ENCODE assay signal across 10 cellular contexts in the genomic region with DNA sequence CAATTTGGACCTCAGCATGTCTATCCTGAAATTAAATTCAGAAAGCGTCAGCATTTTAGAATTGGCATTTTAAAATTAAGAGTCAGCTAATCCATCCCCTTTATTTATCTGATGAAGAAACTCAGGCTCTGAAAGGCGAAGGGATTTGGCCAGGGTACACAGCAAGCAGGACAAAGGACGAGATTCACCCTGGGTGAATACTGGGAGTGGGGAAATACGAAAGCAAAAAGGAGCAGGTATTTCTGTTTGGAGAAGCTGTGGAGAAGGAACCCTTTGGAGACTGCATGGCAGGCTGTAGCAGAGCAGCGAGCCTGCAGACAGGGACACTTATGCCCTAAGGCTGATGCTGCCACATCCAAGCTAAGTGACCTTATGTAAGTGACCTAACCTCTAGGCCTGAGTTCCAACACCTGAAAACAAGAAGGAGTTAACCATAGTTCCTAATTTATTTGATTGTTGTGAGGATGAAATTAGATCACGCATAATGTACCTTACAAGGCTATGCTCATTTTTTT.
DNase-seq lines count a peak whose midpoint lies in the region; ATAC-seq, FAIRE-seq and TF ChIP-seq lines count a peak whose summit lies in the region.
"Had no signal": no experiment of that assay in that cellular context is flagged by ENCODE, and none has a peak within 500 bp of the region (broad histone marks: within the 10 kb centered on the region; RNA-seq: fewer than 3 reads in every experiment).

No MANE protein-coding gene starts in this region.

- H3K4me1 ChIP-seq in right lobe of liver: peaks cover 0 to 51% (median 8%) of the 10 kb centered on the region in 4 donors

- no peaks in the 10 kb centered on the region for H3K36me3 ChIP-seq in right lobe of liver

- H3K4me3 ChIP-seq in right lobe of liver: peak overlapping the region in 1 of 3 donors; percentile 11

- intact Hi-C loops in Calu3 (cut with micrococcal nuclease; ENCODE audit: unreplicated experiment) (loop anchor here (1.0 to 5.0 kb wide), 4 partner anchors 304 to 762 kb away; no protein-coding TSS in a partner anchor), right lobe of liver (cut with DNase I) (no loop called here)
- intact Hi-C loops in activated CD4-positive, alpha-beta T cell treated with anti-CD3 and anti-CD28 coated beads for 36 hours (cut with DNase I, micrococcal nuclease): loop anchor here in 1 of 2 experiments (1.0 to 2.0 kb wide), 2 partner anchors 484 to 762 kb away; no protein-coding TSS in a partner anchor

- CTCF ChIA-PET in Calu3 (lab: Charles Lee): interaction anchor here (0.5 to 1.4 kb wide), 7 partner anchors 11 to 762 kb away, joined by 3 to 27 read pairs (median 7); no protein-coding TSS in a partner anchor
- CTCF ChIA-PET in activated CD4-positive, alpha-beta T cell treated with anti-CD3 and anti-CD28 coated beads for 36 hours (lab: Charles Lee): interaction anchor here (0.8 to 1.4 kb wide), 9 partner anchors 9 to 768 kb away, joined by 3 to 4 read pairs (median 3); no protein-coding TSS in a partner anchor

- H3K9me3 ChIP-seq in right lobe of liver: no peaks in the 10 kb centered on the region

- FAIRE-seq in H54 (lab: Jason Lieb, UNC): no peak

- H3K27ac ChIP-seq in right lobe of liver: peak overlapping the region in 2 of 3 donors; percentile 13 to 74

- peak overlapping the region; percentile 30 for H3K27ac Mint-ChIP-seq in Calu3 (ENCODE audit: unreplicated experiment)
- H3K27ac Mint-ChIP-seq in activated CD4-positive, alpha-beta T cell treated with anti-CD3 and anti-CD28 coated beads for 36 hours: no peak overlapping the region
- H3K27ac Mint-ChIP-seq: activated CD4-positive, alpha-beta T cell treated with anti-CD3 and anti-CD28 coated beads, Interleukin-2, amount 10 ng/mL, durations not matched to agents 7 days and 5 days had no signal

- H3K4me3 Mint-ChIP-seq in Calu3 (ENCODE audit: low read depth, unreplicated experiment): no peak overlapping the region
- H3K4me3 Mint-ChIP-seq in activated CD4-positive, alpha-beta T cell treated with anti-CD3 and anti-CD28 coated beads for 36 hours: no peak overlapping the region
- H3K4me3 Mint-ChIP-seq: activated CD4-positive, alpha-beta T cell treated with anti-CD3 and anti-CD28 coated beads, Interleukin-2, amount 10 ng/mL, durations not matched to agents 7 days and 5 days had no signal

- POLR2A ChIA-PET in activated CD4-positive, alpha-beta T cell treated with anti-CD3 and anti-CD28 coated beads for 36 hours (lab: Charles Lee): no interaction called here

- no peaks in the 10 kb centered on the region for H3K27me3 ChIP-seq in right lobe of liver

- ATAC-seq in GM21723 (IDR thresholded peaks at IDR 0.05; ENCODE audit: unreplicated experiment): peak; percentile 21
- ATAC-seq in right lobe of liver: peak; percentile 46 to 75 (median 69)
- no peak for ATAC-seq in HG02763 (IDR thresholded peaks at IDR 0.05; ENCODE audit: unreplicated experiment)
- no peak for ATAC-seq in activated CD4-positive, alpha-beta T cell treated with anti-CD3 and anti-CD28 coated beads for 36 hours

- no peaks in the 10 kb centered on the region for H3K9me3 Mint-ChIP-seq in Calu3 (ENCODE audit: low read depth, unreplicated experiment)
- H3K9me3 Mint-ChIP-seq in activated CD4-positive, alpha-beta T cell treated with anti-CD3 and anti-CD28 coated beads for 36 hours (ENCODE audit: low read depth): no peaks in the 10 kb centered on the region
- H3K9me3 Mint-ChIP-seq: activated CD4-positive, alpha-beta T cell treated with anti-CD3 and anti-CD28 coated beads, Interleukin-2, amount 10 ng/mL, durations not matched to agents 7 days and 5 days had no signal

- H3K27me3 Mint-ChIP-seq in Calu3 (ENCODE audit: unreplicated experiment): no peaks in the 10 kb centered on the region
- no peaks in the 10 kb centered on the region for H3K27me3 Mint-ChIP-seq in activated CD4-positive, alpha-beta T cell treated with anti-CD3 and anti-CD28 coated beads for 36 hours
- H3K27me3 Mint-ChIP-seq: activated CD4-positive, alpha-beta T cell treated with anti-CD3 and anti-CD28 coated beads, Interleukin-2, amount 10 ng/mL, durations not matched to agents 7 days and 5 days had no signal

- DNase-seq in Calu3 (no peak), SK-N-DZ (ENCODE audit: low spot score) (peak; percentile 20), right lobe of liver (peak in 1 of 3 donors; percentile 57), H54 (ENCODE audit: insufficient read length, low spot score) (no peak)
- DNase-seq in activated CD4-positive, alpha-beta T cell treated with anti-CD3 and anti-CD28 coated beads for 4 hours: no peak
- DNase-seq in activated CD4-positive, alpha-beta T cell treated with anti-CD3 and anti-CD28 coated beads for 36 hours: no peak
- DNase-seq: activated gamma-delta T cell treated with Interleukin-2 at 50 U/mL for 16 hours had no signal

- no TSS peak for BruUV-seq in Calu3 (replicated peaks; lab: Mats Ljungman, UMichigan)

- peaks cover 22% of the 10 kb centered on the region for H3K4me1 Mint-ChIP-seq in Calu3 (ENCODE audit: low read depth, unreplicated experiment)
- H3K4me1 Mint-ChIP-seq in activated CD4-positive, alpha-beta T cell treated with anti-CD3 and anti-CD28 coated beads for 36 hours: peaks cover 9% of the 10 kb centered on the region

- WGBS in right lobe of liver (ENCODE audit: insufficient coverage, low coverage, low lambda C conversion rate, missing lambda C conversion rate): 27% methylated on average over 6 of the region's 6 CpGs

- no peak for TF ChIP-seq CTCF in Calu3 (IDR thresholded peaks at IDR 0.05; ENCODE audit: unreplicated experiment)
- TF ChIP-seq CTCF in right lobe of liver (IDR thresholded peaks at IDR 0.05): no peak

- no peaks in the 10 kb centered on the region for H3K36me3 Mint-ChIP-seq in Calu3 (ENCODE audit: insufficient read depth, unreplicated experiment)
- no peaks in the 10 kb centered on the region for H3K36me3 Mint-ChIP-seq in activated CD4-positive, alpha-beta T cell treated with anti-CD3 and anti-CD28 coated beads for 36 hours (ENCODE audit: low read depth)

- TF ChIP-seq POLR2A in right lobe of liver (IDR thresholded peaks at IDR 0.05): no peak
- TF ChIP-seq POLR2A in H54 (IDR thresholded peaks at IDR 0.05; ENCODE audit: low read depth, low read length): no peak

Comparison
In these comparisons a context has a peak if more than half of its experiments do, and no peak if none do; other contexts are left out.
1. ATAC-seq: peak in GM21723 (single experiment) and right lobe of liver (4 of 4); none in HG02763 (single experiment) and activated CD4-positive, alpha-beta T cell treated with anti-CD3 and anti-CD28 coated beads for 36 hours (single experiment).